Comparison of ENCODE assay signal across 8 cellular contexts in genomic region chr1:205488074-205488723, GRCh38. TPM values are rescaled to one million over a fixed set of nuclear protein-coding genes. Genes with fewer than 3 reads are reported as not detected.
DNase-seq lines count a peak whose midpoint lies in the region; ATAC-seq and TF ChIP-seq lines count a peak whose summit lies in the region.

No MANE protein-coding gene starts in this region.

- no peaks in the 10 kb centered on the region for H3K9me3 ChIP-seq in neural progenitor cell (ENCODE audit: low read depth)

- no peaks in the 10 kb centered on the region for H3K36me3 Mint-ChIP-seq in activated T-cell treated with anti-CD3 and anti-CD28 coated beads, Interleukin-2, amount 50 U/mL, for 72 hours (ENCODE audit: insufficient read depth in 2 of 2)
- H3K36me3 Mint-ChIP-seq in neural progenitor cell: no peaks in the 10 kb centered on the region

- H3K79me2 ChIP-seq in neural progenitor cell (ENCODE audit: low read depth): no peaks in the 10 kb centered on the region

- DNase-seq in Daoy (ENCODE audit: low read depth) (peak; percentile 67), NOMO-1 treated with DMSO at 0.1 percent for 48 hours (lab: John Stamatoyannopoulos, UW; ENCODE audit: unreplicated experiment) (peak; percentile 69), fibroblast of villous mesenchyme (ENCODE audit: low read depth) (peak; percentile 64), neural progenitor cell (ENCODE audit: low spot score) (peak; percentile 89)
- DNase-seq in activated T-cell treated with anti-CD3 and anti-CD28 coated beads, Interleukin-2, amount 50 U/mL, for 72 hours: peak; percentile 54 to 62

- TF ChIP-seq RAD21 in Ishikawa (IDR thresholded peaks at IDR 0.05; ENCODE audit: low read depth): peak; percentile 96

- H2AFZ ChIP-seq in neural progenitor cell (replicated peaks): no peak overlapping the region

- H3K27me3 Mint-ChIP-seq in activated T-cell treated with anti-CD3 and anti-CD28 coated beads, Interleukin-2, amount 50 U/mL, for 72 hours (ENCODE audit: low read depth): peaks cover 50% of the 10 kb centered on the region
- peaks cover 35% of the 10 kb centered on the region for H3K27me3 Mint-ChIP-seq in neural progenitor cell (ENCODE audit: insufficient read depth, low read depth)

- TF ChIP-seq EP300 in Ishikawa (IDR thresholded peaks at IDR 0.05; ENCODE audit: borderline replicate concordance): no peak

- no peak overlapping the region for H3K4me3 Mint-ChIP-seq in activated T-cell treated with anti-CD3 and anti-CD28 coated beads, Interleukin-2, amount 50 U/mL, for 72 hours
- peak overlapping the region; percentile 34 for H3K4me3 Mint-ChIP-seq in neural progenitor cell

- no peaks in the 10 kb centered on the region for H3K9me3 Mint-ChIP-seq in activated T-cell treated with anti-CD3 and anti-CD28 coated beads, Interleukin-2, amount 50 U/mL, for 72 hours
- H3K9me3 Mint-ChIP-seq in neural progenitor cell: no peaks in the 10 kb centered on the region

- no peak overlapping the region for H3K27ac ChIP-seq in neural progenitor cell

- no peak overlapping the region for H3K4me2 ChIP-seq in neural progenitor cell

- H3K9ac ChIP-seq in neural progenitor cell: no peak overlapping the region

- peaks cover 16% of the 10 kb centered on the region for H3K4me1 ChIP-seq in neural progenitor cell

- H3K36me3 ChIP-seq in neural progenitor cell: no peaks in the 10 kb centered on the region

- no peak overlapping the region for H3K4me3 ChIP-seq in fibroblast of villous mesenchyme (ENCODE audit: low read depth, low read length)
- H3K4me3 ChIP-seq in neural progenitor cell: no peak overlapping the region

- H3K27me3 ChIP-seq in neural progenitor cell: peaks cover 14% of the 10 kb centered on the region

- TF ChIP-seq CTCF in fibroblast of villous mesenchyme (IDR thresholded peaks at IDR 0.05; ENCODE audit: insufficient read depth, low read depth, low read length) (peak; percentile 79), neural progenitor cell (IDR thresholded peaks at IDR 0.05) (peak; percentile 88)

- no peaks in the 10 kb centered on the region for H4K20me1 ChIP-seq in neural progenitor cell (ENCODE audit: low read depth)

- peaks cover 3% of the 10 kb centered on the region for H3F3A ChIP-seq in neural progenitor cell (ENCODE audit: low read depth)

- peaks cover 13% of the 10 kb centered on the region for H3K4me1 Mint-ChIP-seq in activated T-cell treated with anti-CD3 and anti-CD28 coated beads, Interleukin-2, amount 50 U/mL, for 72 hours (ENCODE audit: low read depth)
- H3K4me1 Mint-ChIP-seq in neural progenitor cell: peaks cover 34% of the 10 kb centered on the region

- ATAC-seq in activated T-cell treated with anti-CD3 and anti-CD28 coated beads, Interleukin-2, amount 50 U/mL, for 72 hours (replicated peaks in 1 of 2): peak; percentile 63 to 76
- ATAC-seq in GM19397 (IDR thresholded peaks at IDR 0.05; ENCODE audit: unreplicated experiment) (no peak), HG03095 (IDR thresholded peaks at IDR 0.05; ENCODE audit: unreplicated experiment) (no peak)

- no peak overlapping the region for H3K27ac Mint-ChIP-seq in activated T-cell treated with anti-CD3 and anti-CD28 coated beads, Interleukin-2, amount 50 U/mL, for 72 hours
- peak overlapping the region; percentile 73 for H3K27ac Mint-ChIP-seq in neural progenitor cell

TF ChIP-seq in Ishikawa, 13 proteins besides CTCF, POLR2A, EP300 and RAD21:
- TF ChIP-seq USF1 (IDR thresholded peaks at IDR 0.05) (no peak), NFIC (IDR thresholded peaks at IDR 0.05) (no peak), TCF12 (IDR thresholded peaks at IDR 0.05; ENCODE audit: low read depth) (no peak), CEBPB (IDR thresholded peaks at IDR 0.05) (peak; percentile 51), REST (IDR thresholded peaks at IDR 0.05; ENCODE audit: low read depth) (peak; percentile 84)

RNA-seq across cellular contexts. Expression of gene CDK18, which starts 16.3 kb away (rescaled TPM):
- 0.60 and 0.80 TPM in 2 replicates for total RNA-seq in Daoy (2014; rRNA removed; shearing (Covaris generic))
- total RNA-seq in activated T-cell treated with anti-CD3 and anti-CD28 coated beads, Interleukin-2, amount 50 U/mL, for 72 hours: 1 to 10 TPM; 2.3 to 3.3 TPM
- 1.6 and 2.2 TPM in 2 replicates for total RNA-seq in fibroblast of villous mesenchyme
- 14.1 and 25.5 TPM in 2 replicates for total RNA-seq in neural progenitor cell (ENCODE audit: low replicate concordance)

RNA-seq across cellular contexts. Expression of gene BLACAT1, which starts 32.4 kb away (rescaled TPM):
- 0.30 and 0.86 TPM in 2 replicates for total RNA-seq in Daoy (2014; rRNA removed; shearing (Covaris generic))
- total RNA-seq in activated T-cell treated with anti-CD3 and anti-CD28 coated beads, Interleukin-2, amount 50 U/mL, for 72 hours: under 1 TPM; 0.34 to 0.97 TPM
- total RNA-seq in fibroblast of villous mesenchyme (not detected in 2 replicates), neural progenitor cell (ENCODE audit: low replicate concordance) (13.9 and 25.7 TPM in 2 replicates)

Comparison
In these comparisons a context has a peak if more than half of its experiments do, and no peak if none do; other contexts are left out.
1. ATAC-seq: peak in activated T-cell treated with anti-CD3 and anti-CD28 coated beads, Interleukin-2, amount 50 U/mL, for 72 hours (2 of 2); none in GM19397 (single experiment) and HG03095 (single experiment).
2. Peak in every context shown above with its lines, with median percentiles within 50 percentile points of each other: DNase-seq.